ENCODE assay signal across 13 cellular contexts in the genomic region with DNA sequence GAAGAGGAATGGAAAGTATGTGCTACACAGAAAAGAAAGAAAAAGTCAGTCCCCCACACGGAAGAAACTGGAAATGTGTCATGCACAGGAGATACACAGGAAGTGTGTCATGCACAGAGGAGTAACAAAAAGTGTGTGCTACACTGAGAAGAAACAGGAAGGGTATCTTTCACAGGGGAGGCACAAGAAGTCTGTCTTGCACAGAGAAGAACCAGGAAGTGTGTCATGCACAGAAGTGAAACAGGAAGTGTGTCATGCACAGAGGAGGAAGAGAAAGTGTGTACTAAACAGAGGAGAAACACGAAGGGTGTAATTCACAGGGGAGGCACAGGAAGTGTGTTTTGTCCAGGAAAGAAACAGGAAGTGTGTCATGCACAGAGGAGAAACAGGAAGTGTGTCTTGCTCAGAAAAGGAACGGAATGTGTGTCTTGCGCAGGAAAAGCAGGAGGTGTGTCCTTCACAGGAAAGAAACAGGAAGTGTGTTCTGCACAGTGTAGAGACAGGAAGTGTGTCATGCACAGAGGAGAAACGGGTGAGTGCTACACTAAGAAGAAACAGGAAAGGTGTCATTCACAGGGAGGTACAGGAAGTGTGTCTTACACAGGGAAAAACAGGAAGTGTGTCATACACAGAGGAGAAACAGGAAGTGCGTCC.
DNase-seq lines count a peak whose midpoint lies in the region; ATAC-seq, FAIRE-seq and TF ChIP-seq lines count a peak whose summit lies in the region.
"Had no signal": no experiment of that assay in that cellular context is flagged by ENCODE, and none has a peak within 500 bp of the region (broad histone marks: within the 10 kb centered on the region; RNA-seq: fewer than 3 reads in every experiment).

No MANE protein-coding gene starts in this region.

- no peaks in the 10 kb centered on the region for H3K36me3 ChIP-seq in CD8-positive, alpha-beta memory T cell (ENCODE audit: insufficient read depth, low read length)
- H3K36me3 ChIP-seq in bronchial epithelial cell (ENCODE audit: control insufficient read depth, insufficient read depth, low read length): no peaks in the 10 kb centered on the region
- H3K36me3 ChIP-seq: sigmoid colon, WERI-Rb-1 had no signal

- no peak overlapping the region for H3K27ac Mint-ChIP-seq in CD8-positive, alpha-beta memory T cell

- H3K9me3 Mint-ChIP-seq in CD8-positive, alpha-beta memory T cell: peaks cover 0 to 19% (median 12%) of the 10 kb centered on the region in 5 donors

- H3K4me3 ChIP-seq in CD8-positive, alpha-beta memory T cell (ENCODE audit: low read length): peak overlapping the region; percentile 14
- H3K4me3 ChIP-seq in bronchial epithelial cell (ENCODE audit: low read depth, low read length): no peak overlapping the region
- H3K4me3 ChIP-seq: sigmoid colon had no signal

- POLR2A ChIA-PET in CD8-positive, alpha-beta memory T cell (lab: Charles Lee): no interaction called here

- no peak overlapping the region for H3K4me3 Mint-ChIP-seq in CD8-positive, alpha-beta memory T cell

- H3K4me1 Mint-ChIP-seq in CD8-positive, alpha-beta memory T cell: peaks cover 0 to 2% (median 0%) of the 10 kb centered on the region in 3 donors

- FAIRE-seq in bronchial epithelial cell (lab: Jason Lieb, UNC): peak; percentile 28

- TF ChIP-seq CTCF in bronchial epithelial cell (IDR thresholded peaks at IDR 0.05; ENCODE audit: insufficient read depth, low read length, severe bottlenecking): no peak

- H3K27me3 Mint-ChIP-seq in CD8-positive, alpha-beta memory T cell: peaks cover 0 to 2% of the 10 kb centered on the region in 2 donors

- no peaks in the 10 kb centered on the region for H3K36me3 Mint-ChIP-seq in CD8-positive, alpha-beta memory T cell

- no peaks in the 10 kb centered on the region for H3K27me3 ChIP-seq in CD8-positive, alpha-beta memory T cell (ENCODE audit: insufficient read depth, low read length, poor library complexity, severe bottlenecking)
- no peaks in the 10 kb centered on the region for H3K27me3 ChIP-seq in bronchial epithelial cell (ENCODE audit: control insufficient read depth, insufficient read depth, low read length)
- H3K27me3 ChIP-seq: sigmoid colon had no signal

- H3K4me1 ChIP-seq in CD8-positive, alpha-beta memory T cell (ENCODE audit: insufficient read depth, low read length): peaks cover 5% of the 10 kb centered on the region
- H3K4me1 ChIP-seq: sigmoid colon had no signal

- CTCF ChIA-PET in CD8-positive, alpha-beta memory T cell (lab: Charles Lee): no interaction called here

- no peak overlapping the region for H3K27ac ChIP-seq in CD8-positive, alpha-beta memory T cell (ENCODE audit: low read depth, low read length)
- H3K27ac ChIP-seq: sigmoid colon, WERI-Rb-1 had no signal

- ATAC-seq in GM19395 (IDR thresholded peaks at IDR 0.05; ENCODE audit: unreplicated experiment) (peak; percentile 28), GM21515 (IDR thresholded peaks at IDR 0.05; ENCODE audit: unreplicated experiment) (no peak)

- peak in 2 of 5 donors; percentile 47 to 64 for DNase-seq in CD8-positive, alpha-beta memory T cell
- DNase-seq in NOMO-1 (lab: John Stamatoyannopoulos, UW; ENCODE audit: unreplicated experiment in 2 of 2): peak; percentile 41 to 48
- no peak for DNase-seq in bronchial epithelial cell (ENCODE audit: low read depth)
- no peak for DNase-seq in cerebellar cortex (ENCODE audit: low spot score)
- no peak for DNase-seq in SHP77 treated with DMSO at 0.1 percent for 48 hours (lab: John Stamatoyannopoulos, UW)
- no peak for DNase-seq in mesenteric fat pad (ENCODE audit: low spot score)
- DNase-seq: glutamatergic neuron, mesenchymal stem cell, NCI-H1436, sigmoid colon, WERI-Rb-1 had no signal

- H3K9me3 ChIP-seq in CD8-positive, alpha-beta memory T cell (ENCODE audit: low read length): no peaks in the 10 kb centered on the region
- H3K9me3 ChIP-seq: sigmoid colon had no signal

Comparison
In these comparisons a context has a peak if more than half of its experiments do, and no peak if none do; other contexts are left out.
1. DNase-seq: peak in NOMO-1 (2 of 2); none in bronchial epithelial cell (single experiment), cerebellar cortex (single experiment), SHP77 treated with DMSO at 0.1 percent for 48 hours (single experiment) and mesenteric fat pad (single experiment).